In the genomic region with DNA sequence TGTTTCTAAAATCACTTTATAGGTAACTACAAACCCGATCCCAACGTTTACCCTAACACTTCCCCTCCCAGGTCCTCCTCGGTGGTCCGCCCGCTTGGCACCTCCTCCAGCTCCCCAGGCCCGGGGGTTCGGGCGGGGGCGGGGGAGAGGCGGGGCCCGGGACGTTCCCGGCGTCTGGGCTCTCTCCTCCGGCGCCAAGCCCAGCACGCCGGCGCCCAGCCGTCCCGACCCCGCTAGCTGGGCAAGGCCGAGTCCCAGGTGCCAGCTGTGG, we compare ENCODE assay signal across 8 cellular contexts. TPM values are rescaled to one million over a fixed set of nuclear protein-coding genes. Genes with fewer than 3 reads are reported as not detected.
A peak's percentile ranks its signal among the peaks of the same experiment; 100 is the strongest.
DNase-seq lines count a peak whose midpoint lies in the region; ATAC-seq and TF ChIP-seq lines count a peak whose summit lies in the region.

No MANE protein-coding gene starts in this region.

- H3K4ac ChIP-seq in mesendoderm (ENCODE audit: low read depth, low read length), result no peak overlapping the region

- no peaks in the 10 kb centered on the region for H3K4me1 ChIP-seq in mesendoderm (ENCODE audit: control insufficient read depth, low read depth, low read length)

- DNase-seq in GM06990 (ENCODE audit: extremely low read depth, insufficient read length), result no peak
- DNase-seq in astrocyte of the spinal cord (ENCODE audit: low read depth, low spot score), result no peak
- DNase-seq in mesendoderm, result no peak
- DNase-seq in NCI-H1048 (lab: John Stamatoyannopoulos, UW), result no peak
- no peak for DNase-seq in NCI-H524 treated with DMSO at 0.1 percent for 48 hours (lab: John Stamatoyannopoulos, UW)
- DNase-seq in RPMI8226, result no peak
- DNase-seq in NCI-H2171 treated with DMSO at 0.1 percent for 48 hours (lab: John Stamatoyannopoulos, UW), result no peak

- ATAC-seq in HG02840 (IDR thresholded peaks at IDR 0.05; ENCODE audit: low FRiP score, unreplicated experiment), result peak; percentile 30

- peaks cover 27% of the 10 kb centered on the region for H3K79me2 ChIP-seq in mesendoderm (ENCODE audit: control insufficient read depth, insufficient read depth, low read length)

- H2BK15ac ChIP-seq in mesendoderm (replicated peaks; ENCODE audit: low read depth), result no peak overlapping the region

- H4K5ac ChIP-seq in mesendoderm (ENCODE audit: low read length), result no peak overlapping the region

- H2BK120ac ChIP-seq in mesendoderm (ENCODE audit: low read depth, low read length), result no peak overlapping the region

- no peak overlapping the region for H2AK5ac ChIP-seq in mesendoderm (ENCODE audit: low read length)

- in situ Hi-C loops in astrocyte of the spinal cord (cut with HindIII; ENCODE audit: low sequenced_read_pairs), result no loop called here

- no peak overlapping the region for H2BK5ac ChIP-seq in mesendoderm (ENCODE audit: low read length)

- peak overlapping the region; percentile 75 for H3K18ac ChIP-seq in mesendoderm (ENCODE audit: low read length)

- H3K4me2 ChIP-seq in mesendoderm (ENCODE audit: low read length), result peak overlapping the region; percentile 51

- H3K36me3 ChIP-seq in GM06990 (ENCODE audit: control insufficient read depth, insufficient read depth, low read length) (peaks cover 6% of the 10 kb centered on the region), mesendoderm (ENCODE audit: control insufficient read depth, insufficient read depth, low read length) (peaks cover 2% of the 10 kb centered on the region)

- H3K4me3 ChIP-seq in GM06990 (replicated peaks; ENCODE audit: low read depth, low read length) (peak overlapping the region; percentile 65), astrocyte of the spinal cord (ENCODE audit: low read depth, low read length) (peak overlapping the region; percentile 66), mesendoderm (ENCODE audit: low read length) (peak overlapping the region; percentile 70)

- peaks cover 7% of the 10 kb centered on the region for H3K79me1 ChIP-seq in mesendoderm (ENCODE audit: low read length)

- no peak overlapping the region for H4K8ac ChIP-seq in mesendoderm (ENCODE audit: low read depth, low read length)

- WGBS in mesendoderm (ENCODE audit: extremely low coverage, insufficient coverage, low lambda C conversion rate), result no CpG with 5 or more reads among the region's 23 CpGs

- H3K9ac ChIP-seq in mesendoderm (ENCODE audit: low read length), result peak overlapping the region; percentile 88

- TF ChIP-seq CTCF in GM06990 (IDR thresholded peaks at IDR 0.05; ENCODE audit: insufficient read depth, low read length, poor library complexity, severe bottlenecking) (no peak), astrocyte of the spinal cord (IDR thresholded peaks at IDR 0.05; ENCODE audit: low read depth, low read length) (no peak)

- peak overlapping the region; percentile 95 for H3K56ac ChIP-seq in mesendoderm (ENCODE audit: low read length)

- H3K27ac ChIP-seq in mesendoderm (ENCODE audit: low read depth, low read length), result peak overlapping the region; percentile 89

- no peaks in the 10 kb centered on the region for H3K27me3 ChIP-seq in GM06990 (replicated peaks; ENCODE audit: control insufficient read depth, insufficient read depth, low read length)
- no peaks in the 10 kb centered on the region for H3K27me3 ChIP-seq in mesendoderm (ENCODE audit: insufficient read depth, low read length, poor library complexity)

- H3K23ac ChIP-seq in mesendoderm (ENCODE audit: low read length), result no peak overlapping the region

RNA-seq across cellular contexts. Expression of gene CGGBP1, which starts 0.5 kb away (rescaled TPM):
- 39.6 TPM for polyA plus RNA-seq in mesendoderm (2013, experiment 1 of 2)
- polyA plus RNA-seq in mesendoderm (2013, experiment 2 of 2), result 38.6 TPM

RNA-seq across cellular contexts. Expression of gene ZNF654, which starts 0.8 kb away (rescaled TPM):
- 2.8 TPM for polyA plus RNA-seq in mesendoderm (2013, experiment 1 of 2)
- 3.2 TPM for polyA plus RNA-seq in mesendoderm (2013, experiment 2 of 2)
